35 cellular contexts compared by ENCODE assay signal in genomic region chr12:54050479-54050805, GRCh38. TPM values are rescaled to one million over a fixed set of nuclear protein-coding genes. Genes with fewer than 3 reads are reported as not detected.
DNase-seq lines count a peak whose midpoint lies in the region; ATAC-seq, FAIRE-seq and TF ChIP-seq lines count a peak whose summit lies in the region.
"Had no signal": no experiment of that assay in that cellular context is flagged by ENCODE, and none has a peak within 500 bp of the region (broad histone marks: within the 10 kb centered on the region; RNA-seq: fewer than 3 reads in every experiment).

No MANE protein-coding gene starts in this region.

- H2BK5ac ChIP-seq in H1 (ENCODE audit: low read depth, low read length) = no peak overlapping the region

- H2BK12ac ChIP-seq in H1 (ENCODE audit: low read depth, low read length) = no peak overlapping the region

- WGBS in H1 (ENCODE audit: extremely low coverage in 1 of 2, insufficient coverage in 1 of 2, insufficient read length in 1 of 2, insufficient replicate concordance in 2 of 2, low coverage in 1 of 2, low lambda C conversion rate in 2 of 2, missing lambda C conversion rate in 1 of 2), 2 experiments = 3% methylated on average over 2 of the region's 2 CpGs; no CpG with 5 or more reads in 1 of the 2 experiments

- H3K4me2 ChIP-seq in H1 (ENCODE audit: insufficient read depth in 1 of 2, low read depth in 2 of 2, low read length in 2 of 2) = no peak overlapping the region
- H3K4me2 ChIP-seq: BLaER1, hepatocyte, smooth muscle cell had no signal

- H3K56ac ChIP-seq in H1 (replicated peaks; ENCODE audit: insufficient read length, low read depth, low read length) = no peak overlapping the region

- H3K23me2 ChIP-seq in H1 (ENCODE audit: low read depth, low read length) = peaks cover 3% of the 10 kb centered on the region

- H4K91ac ChIP-seq in H1 (replicated peaks; ENCODE audit: insufficient read length, low read length) = no peak overlapping the region

- CTCF ChIA-PET in CD8-positive, alpha-beta memory T cell (lab: Charles Lee) = interaction anchor here (1.0 to 1.3 kb wide), 2 partner anchors 151 to 154 kb away, joined by 3 read pairs; no protein-coding TSS in a partner anchor
- CTCF ChIA-PET in HEK293 (lab: Yijun Ruan, JAX) (interaction anchor here (0.7 to 2.1 kb wide), 8 partner anchors 9 to 321 kb away, joined by 3 to 10 read pairs (median 4); partner anchors contain the start of genes HOXC5 and HOXC8), H1 (lab: Charles Lee; ENCODE audit: partially characterized antibody) (interaction anchor here (0.7 to 4.9 kb wide), 16 partner anchors 9 to 168 kb away, joined by 3 to 34 read pairs (median 4); partner anchors contain the start of genes HOXC10, HOXC5 and HOXC8)

- FAIRE-seq in H1 (lab: Jason Lieb, UNC) = no peak
- FAIRE-seq: TTC549 had no signal

- H3K14ac ChIP-seq in H1 (ENCODE audit: insufficient read length) = no peak overlapping the region

- H3K9me3 ChIP-seq in CD8-positive, alpha-beta memory T cell (ENCODE audit: low read length) = no peaks in the 10 kb centered on the region
- H3K9me3 ChIP-seq in HEK293 (ENCODE audit: control insufficient read depth, insufficient read depth, low read depth, low read length) = no peaks in the 10 kb centered on the region
- no peaks in the 10 kb centered on the region for H3K9me3 ChIP-seq in H1 (ENCODE audit: insufficient read depth in 2 of 2, low read depth in 1 of 2, low read length in 1 of 2)
- no peaks in the 10 kb centered on the region for H3K9me3 ChIP-seq in mucosa of descending colon
- H3K9me3 ChIP-seq: gastrocnemius medialis, ovary, right atrium auricular region, upper lobe of left lung had no signal

- H4K8ac ChIP-seq in H1 (ENCODE audit: extremely low read depth, insufficient read depth, low read length) = no peak overlapping the region

- H3K18ac ChIP-seq in H1 (ENCODE audit: extremely low read depth, low read length) = no peak overlapping the region

- H3K79me2 ChIP-seq in H1 (ENCODE audit: control insufficient read depth in 1 of 2, insufficient read depth in 2 of 2, low read length in 2 of 2) = no peaks in the 10 kb centered on the region
- H3K79me2 ChIP-seq: hepatocyte had no signal

- peak overlapping the region in 2 of 8 donors; percentile 1 to 64 for H3K27ac Mint-ChIP-seq in CD8-positive, alpha-beta memory T cell
- H3K27ac Mint-ChIP-seq in natural killer cell treated with Interleukin-12 subunit alpha and Interleukin-12 subunit beta and Interleukin-15 and Interleukin-18, amount 100 ng/mL, for 72 hours = peak overlapping the region in 1 of 2 donors; percentile 15
- H3K27ac Mint-ChIP-seq: HFFc6 had no signal

- no peak overlapping the region for H3K27ac ChIP-seq in CD8-positive, alpha-beta memory T cell (ENCODE audit: low read depth, low read length)
- no peak overlapping the region for H3K27ac ChIP-seq in HEK293 (ENCODE audit: extremely low read depth, low read depth, low read length)
- H3K27ac ChIP-seq in H1 (ENCODE audit: low read depth, low read length) = no peak overlapping the region
- H3K27ac ChIP-seq: BLaER1, gastrocnemius medialis, hepatocyte, HL-60, ovary, right atrium auricular region, SK-N-MC, upper lobe of left lung had no signal

- no peak overlapping the region for H4K5ac ChIP-seq in H1 (ENCODE audit: insufficient read length, low read depth, low read length)

- H3K79me1 ChIP-seq in H1 (ENCODE audit: low read depth, low read length) = no peaks in the 10 kb centered on the region

- no peak for ATAC-seq in natural killer cell treated with Interleukin-12 subunit alpha and Interleukin-12 subunit beta and Interleukin-15 and Interleukin-18, amount 100 ng/mL, for 72 hours
- ATAC-seq in GM18505 (IDR thresholded peaks at IDR 0.05; ENCODE audit: unreplicated experiment) (no peak), HG02840 (IDR thresholded peaks at IDR 0.05; ENCODE audit: low FRiP score, unreplicated experiment) (no peak), mucosa of descending colon (no peak)
- ATAC-seq: activated T-cell treated with anti-CD3 and anti-CD28 coated beads, Interleukin-2, amount 50 U/mL, for 4 hours; gastrocnemius medialis; left cardiac atrium had no signal

- peaks cover 0 to 6% (median 0%) of the 10 kb centered on the region in 3 donors for H3K36me3 Mint-ChIP-seq in CD8-positive, alpha-beta memory T cell
- peaks cover 7% of the 10 kb centered on the region for H3K36me3 Mint-ChIP-seq in natural killer cell treated with Interleukin-12 subunit alpha and Interleukin-12 subunit beta and Interleukin-15 and Interleukin-18, amount 100 ng/mL, for 72 hours

- H3K4me3 Mint-ChIP-seq in CD8-positive, alpha-beta memory T cell = peak overlapping the region in 6 of 7 donors; percentile 13 to 61 (median 42)
- H3K4me3 Mint-ChIP-seq in natural killer cell treated with Interleukin-12 subunit alpha and Interleukin-12 subunit beta and Interleukin-15 and Interleukin-18, amount 100 ng/mL, for 72 hours = peak overlapping the region; percentile 63
- H3K4me3 Mint-ChIP-seq: HFFc6 had no signal

- TF ChIP-seq CTCF in HEK293 (tag by site-specific recombination; IDR thresholded peaks at IDR 0.05) (no peak), H1 (IDR thresholded peaks at IDR 0.05; ENCODE audit: control extremely low read depth in 1 of 3, insufficient read depth in 1 of 3, low read depth in 1 of 3, low read length in 3 of 3) (no peak), mucosa of descending colon (IDR thresholded peaks at IDR 0.05) (no peak)

- H4K20me1 ChIP-seq in H1 (replicated peaks in 1 of 2; ENCODE audit: control insufficient read depth in 1 of 2, insufficient read depth in 2 of 2, low read length in 2 of 2) = peaks cover 20 to 23% of the 10 kb centered on the region in 2 experiments

- no peak for TF ChIP-seq RAD21 in H1 (IDR thresholded peaks at IDR 0.05 in 1 of 2, conservative IDR thresholded peaks at IDR 0.05 in 1 of 2; ENCODE audit: low read depth in 2 of 2, low read length in 2 of 2)

- TF ChIP-seq EP300 in H1 (IDR thresholded peaks at IDR 0.05; ENCODE audit: borderline replicate concordance in 1 of 2, low read depth in 2 of 2, low read length in 2 of 2) = no peak

- no peak overlapping the region for H2AFZ ChIP-seq in H1 (ENCODE audit: low read length)
- H2AFZ ChIP-seq: hepatocyte had no signal

- H3K4me3 ChIP-seq in CD8-positive, alpha-beta memory T cell (ENCODE audit: low read length) = no peak overlapping the region
- no peak overlapping the region for H3K4me3 ChIP-seq in HEK293 (ENCODE audit: low read depth, low read length)
- no peak overlapping the region for H3K4me3 ChIP-seq in H1 (ENCODE audit: extremely low read depth in 1 of 4, insufficient read depth in 2 of 4, low read depth in 3 of 4, low read length in 4 of 4)
- no peak overlapping the region for H3K4me3 ChIP-seq in mucosa of descending colon
- H3K4me3 ChIP-seq: BLaER1, gastrocnemius medialis, hepatocyte, ovary, right atrium auricular region, SK-N-MC, smooth muscle cell, upper lobe of left lung had no signal

- no peak overlapping the region for H3K4ac ChIP-seq in H1 (replicated peaks; ENCODE audit: insufficient read length, low read depth, low read length)

- TF ChIP-seq POLR2A in H1 (IDR thresholded peaks at IDR 0.05; ENCODE audit: control extremely low read depth in 1 of 2, low read depth in 2 of 2, low read length in 2 of 2) (no peak), GM18505 (IDR thresholded peaks at IDR 0.05; ENCODE audit: borderline replicate concordance, extremely low read depth, insufficient read depth, insufficient read length) (no peak)

- peaks cover 83% of the 10 kb centered on the region for H3K27me3 ChIP-seq in CD8-positive, alpha-beta memory T cell (ENCODE audit: insufficient read depth, low read length, poor library complexity, severe bottlenecking)
- peaks cover 96 to 100% (median 99%) of the 10 kb centered on the region in 4 experiments for H3K27me3 ChIP-seq in H1 (replicated peaks in 1 of 4; ENCODE audit: control insufficient read depth in 3 of 4, extremely low read depth in 1 of 4, insufficient read depth in 3 of 4, low read length in 3 of 4)
- H3K27me3 ChIP-seq: ovary had no signal

- no peak overlapping the region for H2BK15ac ChIP-seq in H1 (ENCODE audit: low read length)

- DNase-seq in CD8-positive, alpha-beta memory T cell = no peak
- DNase-seq in H1 (ENCODE audit: low read depth in 1 of 2, low spot score in 2 of 2) = no peak
- no peak for DNase-seq in natural killer cell treated with Interleukin-12 subunit alpha and Interleukin-12 subunit beta and Interleukin-15 and Interleukin-18, amount 100 ng/mL, for 72 hours (ENCODE audit: low spot score)
- no peak for DNase-seq in nucleus accumbens (lab: John Stamatoyannopoulos, UW)
- no peak for DNase-seq in mucosa of descending colon
- DNase-seq: activated CD4-positive, alpha-beta T cell treated with anti-CD3 and anti-CD28 coated beads for 1 hour; activated naive CD4-positive, alpha-beta T cell; activated T-cell treated with anti-CD3 and anti-CD28 coated beads, Interleukin-2, amount 50 U/mL, for 4 hours; amygdala; effector CD4-positive, alpha-beta T cell; erythroblast; gastrocnemius medialis; GDM1; HFFc6; left cardiac atrium; NCI-H1417 treated with DMSO at 0.1 percent for 48 hours; NCI-H2081 treated with DMSO at 0.1 percent for 48 hours; NCI-H345; ovary; RPMI8226; stimulated activated CD4-positive, alpha-beta T cell treated with anti-CD3 and anti-CD28 coated beads, Interleukin-2, amount 100 ng/mL, for 24 hours; upper lobe of left lung had no signal

- H3K9ac ChIP-seq in H1 (replicated peaks in 1 of 4; ENCODE audit: extremely low read depth in 1 of 4, low read depth in 3 of 4, low read length in 3 of 4) = no peak overlapping the region
- H3K9ac ChIP-seq: BLaER1 had no signal

- no peak overlapping the region for H2AK5ac ChIP-seq in H1 (ENCODE audit: low read depth, low read length)

- no peak overlapping the region for H2BK120ac ChIP-seq in H1 (replicated peaks; ENCODE audit: low read depth, low read length)

- H3K36me3 ChIP-seq in CD8-positive, alpha-beta memory T cell (ENCODE audit: insufficient read depth, low read length) = no peaks in the 10 kb centered on the region
- H3K36me3 ChIP-seq in HEK293 (ENCODE audit: control insufficient read depth in 2 of 2, insufficient read depth in 1 of 2, low read length in 2 of 2) (peaks cover 4 to 23% of the 10 kb centered on the region in 2 experiments), H1 (ENCODE audit: control insufficient read depth in 2 of 4, insufficient read depth in 4 of 4, low read length in 3 of 4) (peaks cover 0 to 9% (median 0%) of the 10 kb centered on the region in 4 experiments; a peak in 1 of 8 replicates), mucosa of descending colon (ENCODE audit: low read depth) (no peaks in the 10 kb centered on the region)
- H3K36me3 ChIP-seq: BLaER1, gastrocnemius medialis, ovary, right atrium auricular region, upper lobe of left lung had no signal

- peaks cover 58 to 91% of the 10 kb centered on the region in 2 donors for H3K27me3 Mint-ChIP-seq in CD8-positive, alpha-beta memory T cell
- H3K27me3 Mint-ChIP-seq in natural killer cell treated with Interleukin-12 subunit alpha and Interleukin-12 subunit beta and Interleukin-15 and Interleukin-18, amount 100 ng/mL, for 72 hours = peaks cover 60 to 79% of the 10 kb centered on the region in 2 donors

- H3K9me3 Mint-ChIP-seq in CD8-positive, alpha-beta memory T cell = no peaks in the 10 kb centered on the region
- no peaks in the 10 kb centered on the region for H3K9me3 Mint-ChIP-seq in natural killer cell treated with Interleukin-12 subunit alpha and Interleukin-12 subunit beta and Interleukin-15 and Interleukin-18, amount 100 ng/mL, for 72 hours
- H3K9me3 Mint-ChIP-seq: activated T-cell treated with anti-CD3 and anti-CD28 coated beads, Interleukin-2, amount 50 U/mL, for 4 hours; HFFc6 had no signal

- no peak overlapping the region for H3K23ac ChIP-seq in H1 (ENCODE audit: insufficient read length)

- POLR2A ChIA-PET in CD8-positive, alpha-beta memory T cell (lab: Charles Lee) = no interaction called here
- POLR2A ChIA-PET in HEK293 (lab: Yijun Ruan, JAX) (interaction anchor here (0.6 kb wide), 1 partner anchor 1773 kb away, joined by 8 read pairs; no protein-coding TSS in a partner anchor), H1 (lab: Charles Lee; ENCODE audit: partially characterized antibody) (interaction anchor here (0.7 to 1.2 kb wide), 2 partner anchors 24 to 36 kb away, joined by 3 read pairs; no protein-coding TSS in a partner anchor)

- no peak overlapping the region for H2BK20ac ChIP-seq in H1 (ENCODE audit: low read length)

- H3K4me1 Mint-ChIP-seq in CD8-positive, alpha-beta memory T cell = peaks cover 32 to 67% (median 42%) of the 10 kb centered on the region in 3 donors
- peaks cover 44 to 45% of the 10 kb centered on the region in 2 donors for H3K4me1 Mint-ChIP-seq in natural killer cell treated with Interleukin-12 subunit alpha and Interleukin-12 subunit beta and Interleukin-15 and Interleukin-18, amount 100 ng/mL, for 72 hours (ENCODE audit: low read depth in 2 of 2)

- intact Hi-C loops in mucosa of descending colon (cut with DNase I, micrococcal nuclease) = no loop called here

- H3K4me1 ChIP-seq in CD8-positive, alpha-beta memory T cell (ENCODE audit: insufficient read depth, low read length) = peaks cover 54% of the 10 kb centered on the region
- H3K4me1 ChIP-seq in HEK293 (ENCODE audit: control insufficient read depth, insufficient read depth, low read length) (peaks cover 53% of the 10 kb centered on the region), H1 (replicated peaks in 1 of 4; ENCODE audit: control insufficient read depth in 3 of 4, insufficient read depth in 4 of 4, low read length in 3 of 4) (peaks cover 0 to 22% (median 5%) of the 10 kb centered on the region in 4 experiments; a peak in 6 of 7 replicates), mucosa of descending colon (ENCODE audit: low read depth) (peaks cover 4% of the 10 kb centered on the region)
- H3K4me1 ChIP-seq: BLaER1 had no signal

RNA-seq across cellular contexts. Expression of gene HOXC4, which starts 3.2 kb away (rescaled TPM):
- total RNA-seq in CD8-positive, alpha-beta memory T cell = 1 to 10 TPM; 1.3 to 1.4 TPM
- polyA plus RNA-seq in CD8-positive, alpha-beta memory T cell = 0.37 TPM
- total RNA-seq in H1 (2021; fragmentation: NEBNext Ultra II Directional; extraction: Animal tissue kit (Norgen Biotek cat#: 25700)) = not detected in 2 replicates
- not detected in 2 replicates for polyA plus RNA-seq in H1 (2011; rRNA removed)
- polyA plus RNA-seq in H1 (2011; cell fraction: cytosol; rRNA removed) = not detected
- polyA plus RNA-seq in H1 (2011; cell fraction: nucleus; rRNA removed) = not detected
- not detected in 4 replicates for polyA plus RNA-seq in H1 (2012, experiment 1 of 2)
- polyA plus RNA-seq in H1 (2012, experiment 2 of 2) = not detected
- 0.02 TPM for polyA plus RNA-seq in H1 (2013, experiment 1 of 2)
- polyA plus RNA-seq in H1 (2013, experiment 2 of 2) = 0.02 TPM
- not detected in 2 replicates for polyA minus RNA-seq in H1 (2011; rRNA and poly(A)+ RNA removed)
- not detected for polyA minus RNA-seq in H1 (2011; cell fraction: cytosol; rRNA and poly(A)+ RNA removed)
- polyA minus RNA-seq in H1 (2011; cell fraction: nucleus; rRNA and poly(A)+ RNA removed) = not detected
- 1 to 10 TPM; 1.3 to 2.3 TPM for total RNA-seq in natural killer cell treated with Interleukin-12 subunit alpha and Interleukin-12 subunit beta and Interleukin-15 and Interleukin-18, amount 100 ng/mL, for 72 hours
- total RNA-seq in mucosa of descending colon = 1 to 10 TPM in 1 of 3 donors, not detected in 2; 2.3 TPM
- polyA plus RNA-seq: AG04450 had no signal

RNA-seq across cellular contexts. Expression of gene HOXC5, which starts 17.6 kb away (rescaled TPM):
- total RNA-seq in CD8-positive, alpha-beta memory T cell = not detected
- not detected for polyA plus RNA-seq in CD8-positive, alpha-beta memory T cell
- total RNA-seq in H1 (2021; fragmentation: NEBNext Ultra II Directional; extraction: Animal tissue kit (Norgen Biotek cat#: 25700)) = not detected in 2 replicates
- polyA plus RNA-seq in H1 (2011; rRNA removed) = not detected in 2 replicates
- polyA plus RNA-seq in H1 (2011; cell fraction: cytosol; rRNA removed) = not detected
- polyA plus RNA-seq in H1 (2011; cell fraction: nucleus; rRNA removed) = not detected
- polyA plus RNA-seq in H1 (2012, experiment 1 of 2) = not detected in 4 replicates
- not detected for polyA plus RNA-seq in H1 (2012, experiment 2 of 2)
- polyA plus RNA-seq in H1 (2013, experiment 1 of 2) = not detected
- not detected for polyA plus RNA-seq in H1 (2013, experiment 2 of 2)
- not detected in 2 replicates for polyA minus RNA-seq in H1 (2011; rRNA and poly(A)+ RNA removed)
- not detected for polyA minus RNA-seq in H1 (2011; cell fraction: cytosol; rRNA and poly(A)+ RNA removed)
- polyA minus RNA-seq in H1 (2011; cell fraction: nucleus; rRNA and poly(A)+ RNA removed) = not detected
- not detected for total RNA-seq in natural killer cell treated with Interleukin-12 subunit alpha and Interleukin-12 subunit beta and Interleukin-15 and Interleukin-18, amount 100 ng/mL, for 72 hours
- not detected for total RNA-seq in mucosa of descending colon
- total RNA-seq: activated CD8-positive, alpha-beta memory T cell treated with anti-CD3 and anti-CD28 coated beads for 36 hours; activated T-cell treated with anti-CD3 and anti-CD28 coated beads, Interleukin-2, amount 50 U/mL, for 4 hours; left cardiac atrium; T-helper 1 cell treated with Interleukin-12 subunit alpha and Interleukin-12 subunit beta and Interleukin-4 antibody, amounts not matched to agents 30 ng/mL and 1 ng/mL, for 36 hours had no signal
- polyA plus RNA-seq: AG04450 had no signal

RNA-seq across cellular contexts. Expression of gene HOXC6, which starts 22.2 kb away (rescaled TPM):
- total RNA-seq in CD8-positive, alpha-beta memory T cell = not detected
- not detected for polyA plus RNA-seq in CD8-positive, alpha-beta memory T cell
- not detected in 2 replicates for total RNA-seq in H1 (2021; fragmentation: NEBNext Ultra II Directional; extraction: Animal tissue kit (Norgen Biotek cat#: 25700))
- polyA plus RNA-seq in H1 (2011; rRNA removed) = not detected in 2 replicates
- polyA plus RNA-seq in H1 (2011; cell fraction: cytosol; rRNA removed) = not detected
- polyA plus RNA-seq in H1 (2011; cell fraction: nucleus; rRNA removed) = not detected
- polyA plus RNA-seq in H1 (2012, experiment 1 of 2) = not detected in 4 replicates
- not detected for polyA plus RNA-seq in H1 (2012, experiment 2 of 2)
- polyA plus RNA-seq in H1 (2013, experiment 1 of 2) = not detected
- polyA plus RNA-seq in H1 (2013, experiment 2 of 2) = not detected
- not detected in 2 replicates for polyA minus RNA-seq in H1 (2011; rRNA and poly(A)+ RNA removed)
- polyA minus RNA-seq in H1 (2011; cell fraction: cytosol; rRNA and poly(A)+ RNA removed) = not detected
- not detected for polyA minus RNA-seq in H1 (2011; cell fraction: nucleus; rRNA and poly(A)+ RNA removed)
- not detected for total RNA-seq in natural killer cell treated with Interleukin-12 subunit alpha and Interleukin-12 subunit beta and Interleukin-15 and Interleukin-18, amount 100 ng/mL, for 72 hours
- under 1 TPM in 2 of 3 donors, not detected in 1; 0.22 to 0.32 TPM for total RNA-seq in mucosa of descending colon
- total RNA-seq: activated CD8-positive, alpha-beta memory T cell treated with anti-CD3 and anti-CD28 coated beads for 36 hours; activated T-cell treated with anti-CD3 and anti-CD28 coated beads, Interleukin-2, amount 50 U/mL, for 4 hours; right atrium auricular region; T-helper 1 cell treated with Interleukin-12 subunit alpha and Interleukin-12 subunit beta and Interleukin-4 antibody, amounts not matched to agents 30 ng/mL and 1 ng/mL, for 36 hours had no signal

RNA-seq across cellular contexts. Expression of gene HOXC8, which starts 41.7 kb away (rescaled TPM):
- not detected for total RNA-seq in CD8-positive, alpha-beta memory T cell
- not detected for polyA plus RNA-seq in CD8-positive, alpha-beta memory T cell
- total RNA-seq in H1 (2021; fragmentation: NEBNext Ultra II Directional; extraction: Animal tissue kit (Norgen Biotek cat#: 25700)) = not detected in 2 replicates
- polyA plus RNA-seq in H1 (2011; rRNA removed) = not detected in 2 replicates
- not detected for polyA plus RNA-seq in H1 (2011; cell fraction: cytosol; rRNA removed)
- not detected for polyA plus RNA-seq in H1 (2011; cell fraction: nucleus; rRNA removed)
- polyA plus RNA-seq in H1 (2012, experiment 1 of 2) = 0.09 TPM in 1 of 4 replicates, not detected in the others
- polyA plus RNA-seq in H1 (2012, experiment 2 of 2) = not detected
- not detected for polyA plus RNA-seq in H1 (2013, experiment 1 of 2)
- not detected for polyA plus RNA-seq in H1 (2013, experiment 2 of 2)
- polyA minus RNA-seq in H1 (2011; rRNA and poly(A)+ RNA removed) = not detected in 2 replicates
- polyA minus RNA-seq in H1 (2011; cell fraction: cytosol; rRNA and poly(A)+ RNA removed) = not detected
- not detected for polyA minus RNA-seq in H1 (2011; cell fraction: nucleus; rRNA and poly(A)+ RNA removed)
- total RNA-seq in natural killer cell treated with Interleukin-12 subunit alpha and Interleukin-12 subunit beta and Interleukin-15 and Interleukin-18, amount 100 ng/mL, for 72 hours = not detected
- not detected for total RNA-seq in mucosa of descending colon
- total RNA-seq: activated CD8-positive, alpha-beta memory T cell treated with anti-CD3 and anti-CD28 coated beads for 36 hours; activated T-cell treated with anti-CD3 and anti-CD28 coated beads, Interleukin-2, amount 50 U/mL, for 4 hours; HFFc6; left cardiac atrium; right atrium auricular region; T-helper 1 cell treated with Interleukin-12 subunit alpha and Interleukin-12 subunit beta and Interleukin-4 antibody, amounts not matched to agents 30 ng/mL and 1 ng/mL, for 36 hours; upper lobe of left lung had no signal

RNA-seq across cellular contexts. Expression of gene HOXC9, which starts 50.5 kb away (rescaled TPM):
- not detected for total RNA-seq in CD8-positive, alpha-beta memory T cell
- not detected for polyA plus RNA-seq in CD8-positive, alpha-beta memory T cell
- not detected in 2 replicates for total RNA-seq in H1 (2021; fragmentation: NEBNext Ultra II Directional; extraction: Animal tissue kit (Norgen Biotek cat#: 25700))
- polyA plus RNA-seq in H1 (2011; rRNA removed) = not detected in 2 replicates
- polyA plus RNA-seq in H1 (2011; cell fraction: cytosol; rRNA removed) = not detected
- polyA plus RNA-seq in H1 (2011; cell fraction: nucleus; rRNA removed) = not detected
- polyA plus RNA-seq in H1 (2012, experiment 1 of 2) = not detected in 4 replicates
- not detected for polyA plus RNA-seq in H1 (2012, experiment 2 of 2)
- not detected for polyA plus RNA-seq in H1 (2013, experiment 1 of 2)
- polyA plus RNA-seq in H1 (2013, experiment 2 of 2) = not detected
- polyA minus RNA-seq in H1 (2011; rRNA and poly(A)+ RNA removed) = not detected in 2 replicates
- not detected for polyA minus RNA-seq in H1 (2011; cell fraction: cytosol; rRNA and poly(A)+ RNA removed)
- polyA minus RNA-seq in H1 (2011; cell fraction: nucleus; rRNA and poly(A)+ RNA removed) = not detected
- not detected for total RNA-seq in natural killer cell treated with Interleukin-12 subunit alpha and Interleukin-12 subunit beta and Interleukin-15 and Interleukin-18, amount 100 ng/mL, for 72 hours
- not detected for total RNA-seq in mucosa of descending colon
- total RNA-seq: activated CD8-positive, alpha-beta memory T cell treated with anti-CD3 and anti-CD28 coated beads for 36 hours; activated T-cell treated with anti-CD3 and anti-CD28 coated beads, Interleukin-2, amount 50 U/mL, for 4 hours; left cardiac atrium; right atrium auricular region; T-helper 1 cell treated with Interleukin-12 subunit alpha and Interleukin-12 subunit beta and Interleukin-4 antibody, amounts not matched to agents 30 ng/mL and 1 ng/mL, for 36 hours had no signal
- polyA plus RNA-seq: AG04450 had no signal
